Comparison of ENCODE assay signal across 11 cellular contexts in genomic region chr10:86851329-86852207, GRCh38.
DNase-seq lines count a peak whose midpoint lies in the region; ATAC-seq, FAIRE-seq and TF ChIP-seq lines count a peak whose summit lies in the region.
"Had no signal": no experiment of that assay in that cellular context is flagged by ENCODE, and none has a peak within 500 bp of the region (broad histone marks: within the 10 kb centered on the region; RNA-seq: fewer than 3 reads in every experiment).

No MANE protein-coding gene starts in this region.

- POLR2A ChIA-PET in H1 (lab: Charles Lee; ENCODE audit: partially characterized antibody): interaction anchor here (1.1 to 2.6 kb wide), 6 partner anchors 14 to 99 kb away, joined by 3 to 11 read pairs (median 3); no protein-coding TSS in a partner anchor

- H3K14ac ChIP-seq in H1 (ENCODE audit: insufficient read length): no peak overlapping the region

- peak overlapping the region; percentile 0; the same call in 1 of the 2 replicates for H2AK5ac ChIP-seq in H1 (ENCODE audit: low read depth, low read length)

- 0 out of 2 replicates have a peak overlapping the region, but pooled peaks have one; percentile 22 for H2BK15ac ChIP-seq in H1 (ENCODE audit: low read length)

- peaks cover 6 to 18% (median 9%) of the 10 kb centered on the region in 4 experiments; a peak in 5 of 7 replicates for H3K4me1 ChIP-seq in H1 (replicated peaks in 1 of 4; ENCODE audit: control insufficient read depth in 3 of 4, insufficient read depth in 4 of 4, low read length in 3 of 4)
- H3K4me1 ChIP-seq in upper lobe of right lung: no peaks in the 10 kb centered on the region

- TF ChIP-seq CTCF in H1 (IDR thresholded peaks at IDR 0.05; ENCODE audit: control extremely low read depth in 1 of 3, insufficient read depth in 1 of 3, low read depth in 1 of 3, low read length in 3 of 3) (no peak), upper lobe of right lung (IDR thresholded peaks at IDR 0.05) (no peak)

- no peak overlapping the region for H4K8ac ChIP-seq in H1 (ENCODE audit: extremely low read depth, insufficient read depth, low read length)

- H3K23me2 ChIP-seq in H1 (ENCODE audit: low read depth, low read length): no peaks in the 10 kb centered on the region; the same call in 1 of the 2 replicates

- peak overlapping the region; percentile 69 for H4K5ac ChIP-seq in H1 (ENCODE audit: insufficient read length, low read depth, low read length)

- H3K4ac ChIP-seq in H1 (replicated peaks; ENCODE audit: insufficient read length, low read depth, low read length): no peak overlapping the region

- no peaks in the 10 kb centered on the region for H4K20me1 ChIP-seq in H1 (replicated peaks in 1 of 2; ENCODE audit: control insufficient read depth in 1 of 2, insufficient read depth in 2 of 2, low read length in 2 of 2)

- CTCF ChIA-PET in H1 (lab: Charles Lee; ENCODE audit: partially characterized antibody): interaction anchor here (0.6 to 1.2 kb wide), 2 partner anchors 11 to 22 kb away, joined by 3 to 4 read pairs; no protein-coding TSS in a partner anchor

- peak; percentile 57 for ATAC-seq in upper lobe of right lung

- H3K79me2 ChIP-seq in H1 (ENCODE audit: control insufficient read depth in 1 of 2, insufficient read depth in 2 of 2, low read length in 2 of 2): peaks cover 0 to 42% of the 10 kb centered on the region in 2 experiments; a peak in 2 of 4 replicates

- H3K4me3 ChIP-seq in H1 (ENCODE audit: extremely low read depth in 1 of 4, insufficient read depth in 2 of 4, low read depth in 3 of 4, low read length in 4 of 4) (no peak overlapping the region), upper lobe of right lung (no peak overlapping the region)
- H3K4me3 ChIP-seq: transverse colon had no signal

- 96% methylated on average over 11 of the region's 11 CpGs; no CpG with 5 or more reads in 1 of the 2 experiments for WGBS in H1 (ENCODE audit: extremely low coverage in 1 of 2, insufficient coverage in 1 of 2, insufficient read length in 1 of 2, insufficient replicate concordance in 2 of 2, low coverage in 1 of 2, low lambda C conversion rate in 2 of 2, missing lambda C conversion rate in 1 of 2), 2 experiments

- no peak overlapping the region for H3K4me2 ChIP-seq in H1 (ENCODE audit: insufficient read depth in 1 of 2, low read depth in 2 of 2, low read length in 2 of 2)

- no peak for TF ChIP-seq EP300 in H1 (IDR thresholded peaks at IDR 0.05; ENCODE audit: borderline replicate concordance in 1 of 2, low read depth in 2 of 2, low read length in 2 of 2)

- no peak overlapping the region for H2BK120ac ChIP-seq in H1 (replicated peaks; ENCODE audit: low read depth, low read length)

- H2BK20ac ChIP-seq in H1 (ENCODE audit: low read length): no peak overlapping the region

- no peak for FAIRE-seq in H1 (lab: Jason Lieb, UNC)
- FAIRE-seq: keratinocyte had no signal

- no peak for TF ChIP-seq RAD21 in H1 (IDR thresholded peaks at IDR 0.05 in 1 of 2, conservative IDR thresholded peaks at IDR 0.05 in 1 of 2; ENCODE audit: low read depth in 2 of 2, low read length in 2 of 2)

- H3K9me3 ChIP-seq in H1 (ENCODE audit: insufficient read depth in 2 of 2, low read depth in 1 of 2, low read length in 1 of 2): no peaks in the 10 kb centered on the region
- no peaks in the 10 kb centered on the region for H3K9me3 ChIP-seq in upper lobe of right lung
- H3K9me3 ChIP-seq: transverse colon had no signal

- peak overlapping the region; percentile 32; the same call in 1 of the 2 replicates for H2BK5ac ChIP-seq in H1 (ENCODE audit: low read depth, low read length)

- H2AFZ ChIP-seq in H1 (ENCODE audit: low read length): no peak overlapping the region

- peaks cover 3% of the 10 kb centered on the region; the same call in 1 of the 2 replicates for H3K79me1 ChIP-seq in H1 (ENCODE audit: low read depth, low read length)

- intact Hi-C loops in upper lobe of right lung (cut with DNase I): no loop called here

- no peak overlapping the region; the same call in 1 of the 2 replicates for H3K18ac ChIP-seq in H1 (ENCODE audit: extremely low read depth, low read length)

- peak overlapping the region; percentile 38 for H4K91ac ChIP-seq in H1 (replicated peaks; ENCODE audit: insufficient read length, low read length)

- no peak overlapping the region for H3K27ac ChIP-seq in H1 (ENCODE audit: low read depth, low read length)
- no peak overlapping the region for H3K27ac ChIP-seq in upper lobe of right lung
- H3K27ac ChIP-seq: brain microvascular endothelial cell, transverse colon had no signal

- no peak overlapping the region for H3K9ac ChIP-seq in H1 (replicated peaks in 1 of 4; ENCODE audit: extremely low read depth in 1 of 4, low read depth in 3 of 4, low read length in 3 of 4)

- no peak for TF ChIP-seq POLR2A in H1 (IDR thresholded peaks at IDR 0.05; ENCODE audit: control extremely low read depth in 1 of 2, low read depth in 2 of 2, low read length in 2 of 2)

- H3K27me3 ChIP-seq in H1 (replicated peaks in 1 of 4; ENCODE audit: control insufficient read depth in 3 of 4, extremely low read depth in 1 of 4, insufficient read depth in 3 of 4, low read length in 3 of 4) (no peaks in the 10 kb centered on the region), upper lobe of right lung (no peaks in the 10 kb centered on the region)
- H3K27me3 ChIP-seq: brain microvascular endothelial cell, transverse colon had no signal

- H2BK12ac ChIP-seq in H1 (ENCODE audit: low read depth, low read length): peak overlapping the region; percentile 0; the same call in 1 of the 2 replicates

- DNase-seq in HCEC 1CT (peak; percentile 92), H1 (ENCODE audit: low read depth in 1 of 2, low spot score in 2 of 2) (no peak), iris pigment epithelial cell (ENCODE audit: low read depth) (peak; percentile 85), upper lobe of right lung (no peak), cortex of kidney (lab: John Stamatoyannopoulos, UW) (no peak), NCI-H187 (lab: John Stamatoyannopoulos, UW) (no peak)
- no peak for DNase-seq in activated CD4-positive, alpha-beta T cell treated with anti-CD3 and anti-CD28 coated beads for 1 hour
- DNase-seq: activated CD4-positive, alpha-beta T cell treated with anti-CD3 and anti-CD28 coated beads for 48 hours; brain microvascular endothelial cell; transverse colon had no signal

- no peak overlapping the region for H3K56ac ChIP-seq in H1 (replicated peaks; ENCODE audit: insufficient read length, low read depth, low read length)

- H3K23ac ChIP-seq in H1 (ENCODE audit: insufficient read length): no peak overlapping the region

- peaks cover 0 to 17% (median 0%) of the 10 kb centered on the region in 4 experiments; a peak in 3 of 8 replicates for H3K36me3 ChIP-seq in H1 (ENCODE audit: control insufficient read depth in 2 of 4, insufficient read depth in 4 of 4, low read length in 3 of 4)
- no peaks in the 10 kb centered on the region for H3K36me3 ChIP-seq in upper lobe of right lung
- H3K36me3 ChIP-seq: brain microvascular endothelial cell had no signal

TF ChIP-seq in H1, 55 proteins besides CTCF, POLR2A, EP300 and RAD21:
- no peak for TF ChIP-seq SP1 (IDR thresholded peaks at IDR 0.05; ENCODE audit: low read depth, low read length)
- no peak for TF ChIP-seq CEBPB (IDR thresholded peaks at IDR 0.05; ENCODE audit: low read depth, low read length)
- TF ChIP-seq TAF7 (optimal IDR thresholded peaks at IDR 0.05; ENCODE audit: borderline replicate concordance, low read depth, low read length): no peak
- TF ChIP-seq, protein P1, sequence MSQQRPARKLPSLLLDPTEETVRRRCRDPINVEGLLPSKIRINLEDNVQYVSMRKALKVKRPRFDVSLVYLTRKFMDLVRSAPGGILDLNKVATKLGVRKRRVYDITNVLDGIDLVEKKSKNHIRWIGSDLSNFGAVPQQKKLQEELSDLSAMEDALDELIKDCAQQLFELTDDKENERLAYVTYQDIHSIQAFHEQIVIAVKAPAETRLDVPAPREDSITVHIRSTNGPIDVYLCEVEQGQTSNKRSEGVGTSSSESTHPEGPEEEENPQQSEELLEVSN (IDR thresholded peaks at IDR 0.05): no peak
- TF ChIP-seq MAFK (IDR thresholded peaks at IDR 0.05; ENCODE audit: low read depth, low read length): peak; percentile 23; the same call in 1 of the 2 replicates

Comparison
In these comparisons a context has a peak if more than half of its experiments do, and no peak if none do; other contexts are left out.
1. DNase-seq: peak in HCEC 1CT (single experiment) and iris pigment epithelial cell (single experiment); none in H1 (0 of 2), upper lobe of right lung (single experiment), cortex of kidney (single experiment), activated CD4-positive, alpha-beta T cell treated with anti-CD3 and anti-CD28 coated beads for 1 hour (single experiment) and NCI-H187 (0 of 2).